In the genomic region with DNA sequence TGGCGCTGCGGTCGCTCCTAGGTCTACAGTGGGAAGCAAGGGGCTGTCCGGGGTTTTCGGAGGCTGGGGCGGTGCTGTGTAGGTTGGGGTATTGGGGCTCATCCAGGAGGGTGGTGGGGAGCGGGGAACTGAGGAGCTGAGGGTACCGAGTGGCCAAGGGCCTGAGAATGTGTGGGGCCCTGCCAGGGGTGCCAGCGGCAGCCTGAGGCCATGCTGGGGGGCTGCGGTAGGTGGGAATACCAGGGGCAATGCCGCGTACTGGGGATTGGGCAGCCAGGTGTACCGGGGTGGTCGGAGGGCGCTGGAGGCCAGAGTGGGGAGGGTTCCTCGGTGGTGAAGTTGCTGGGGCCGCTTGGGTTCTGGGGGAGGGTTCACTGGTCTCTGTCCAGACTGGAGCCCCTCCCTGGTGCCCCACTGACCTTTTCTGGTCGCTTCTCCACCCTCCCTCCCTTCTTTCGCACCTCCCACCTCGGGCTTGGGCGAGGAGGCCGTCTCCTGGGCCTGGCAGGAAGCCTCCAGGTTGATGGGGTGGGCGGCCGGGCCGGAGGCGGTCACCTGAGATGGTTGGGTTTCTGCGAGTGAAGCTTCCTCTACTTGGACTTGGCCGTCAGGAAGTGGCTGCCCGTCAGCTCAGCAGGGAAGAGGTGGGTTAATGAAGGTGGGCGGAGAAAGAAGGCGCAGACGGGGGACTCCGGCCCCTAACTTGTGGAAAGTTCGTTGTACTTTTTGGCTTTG, we compare ENCODE assay signal across 8 cellular contexts. TPM values are rescaled to one million over a fixed set of nuclear protein-coding genes. Genes with fewer than 3 reads are reported as not detected.
A peak's percentile ranks its signal among the peaks of the same experiment; 100 is the strongest.
DNase-seq lines count a peak whose midpoint lies in the region; ATAC-seq, FAIRE-seq and TF ChIP-seq lines count a peak whose summit lies in the region.
"Had no signal": no experiment of that assay in that cellular context is flagged by ENCODE, and none has a peak within 500 bp of the region (broad histone marks: within the 10 kb centered on the region; RNA-seq: fewer than 3 reads in every experiment).

No MANE protein-coding gene starts in this region.

- peak overlapping the region; percentile 95 for H3K4me3 Mint-ChIP-seq in central memory CD8-positive, alpha-beta T cell
- H3K4me3 Mint-ChIP-seq in type B pancreatic cell, result peak overlapping the region; percentile 92

- H3K36me3 Mint-ChIP-seq in central memory CD8-positive, alpha-beta T cell (ENCODE audit: insufficient read depth), result peaks cover 53% of the 10 kb centered on the region
- peaks cover 4% of the 10 kb centered on the region for H3K36me3 Mint-ChIP-seq in type B pancreatic cell

- peaks cover 42% of the 10 kb centered on the region for H3K4me1 Mint-ChIP-seq in central memory CD8-positive, alpha-beta T cell
- no peaks in the 10 kb centered on the region for H3K4me1 Mint-ChIP-seq in type B pancreatic cell (ENCODE audit: unreplicated experiment)

- peak; percentile 59 for ATAC-seq in GM21529 (IDR thresholded peaks at IDR 0.05; ENCODE audit: unreplicated experiment)
- peak; percentile 29 for ATAC-seq in central memory CD8-positive, alpha-beta T cell (replicated peaks; ENCODE audit: extremely low read depth, poor library complexity, severe bottlenecking)

- no peaks in the 10 kb centered on the region for H3K27me3 Mint-ChIP-seq in central memory CD8-positive, alpha-beta T cell
- no peaks in the 10 kb centered on the region for H3K27me3 Mint-ChIP-seq in type B pancreatic cell

- no peak; the same call in 1 of the 2 replicates for TF ChIP-seq POLR2A in GM12892 (IDR thresholded peaks at IDR 0.05; ENCODE audit: low read depth, low read length)

- H3K9me3 Mint-ChIP-seq in central memory CD8-positive, alpha-beta T cell, result no peaks in the 10 kb centered on the region
- H3K9me3 Mint-ChIP-seq in type B pancreatic cell, result no peaks in the 10 kb centered on the region

- peak overlapping the region; percentile 96 for H3K27ac Mint-ChIP-seq in central memory CD8-positive, alpha-beta T cell (ENCODE audit: low read depth)
- H3K27ac Mint-ChIP-seq in type B pancreatic cell, result peak overlapping the region; percentile 93

- TF ChIP-seq CTCF in type B pancreatic cell (conservative IDR thresholded peaks at IDR 0.05), result no peak

- DNase-seq in GM12892 (ENCODE audit: insufficient read length) (peak; percentile 74), NCI-H69 (lab: John Stamatoyannopoulos, UW) (peak; percentile 21), lung microvascular endothelial cell (ENCODE audit: low read depth in 2 of 2) (peak; percentile 19 to 26), type B pancreatic cell (ENCODE audit: extremely low spot score, unreplicated experiment) (no peak), DMS114 treated with DMSO at 0.1 percent for 48 hours (lab: John Stamatoyannopoulos, UW; ENCODE audit: unreplicated experiment) (no peak)
- no peak for DNase-seq in central memory CD8-positive, alpha-beta T cell (ENCODE audit: low spot score in 2 of 2)

- peak; percentile 87 for FAIRE-seq in GM12892 (lab: Jason Lieb, UNC)

RNA-seq across cellular contexts. Expression of gene AKAP17A, which starts 0.9 kb away (rescaled TPM):
- polyA plus RNA-seq in GM12892 (2012; ENCODE audit: missing spikeins), result 29.9 TPM
- total RNA-seq in lung microvascular endothelial cell (13.1 and 16.9 TPM in 2 replicates), type B pancreatic cell (ENCODE audit: low replicate concordance) (49.8 and 53.0 TPM in 2 replicates)

RNA-seq across cellular contexts. Expression of gene ASMT, which starts 22.6 kb away (rescaled TPM):
- 8.6 TPM for polyA plus RNA-seq in GM12892 (2012; ENCODE audit: missing spikeins)
- total RNA-seq in lung microvascular endothelial cell (not detected in 2 replicates), type B pancreatic cell (ENCODE audit: low replicate concordance) (not detected in 2 replicates)
- total RNA-seq: dermis microvascular lymphatic vessel endothelial cell had no signal

RNA-seq across cellular contexts. Expression of gene P2RY8, which starts 55.3 kb away (rescaled TPM):
- 31.4 TPM for polyA plus RNA-seq in GM12892 (2012; ENCODE audit: missing spikeins)
- total RNA-seq in lung microvascular endothelial cell (under 0.01 and 0.40 TPM in 2 replicates), type B pancreatic cell (ENCODE audit: low replicate concordance) (not detected in 2 replicates)

Comparison
In these comparisons a context has a peak if more than half of its experiments do, and no peak if none do; other contexts are left out.
1. DNase-seq: peak in GM12892 (single experiment), NCI-H69 (single experiment) and lung microvascular endothelial cell (2 of 2); none in central memory CD8-positive, alpha-beta T cell (0 of 2), type B pancreatic cell (single experiment) and DMS114 treated with DMSO at 0.1 percent for 48 hours (single experiment).